In genomic region chr16:57485916-57486857, GRCh38 we compare ENCODE assay signal across 8 cellular contexts. TPM values are rescaled to one million over a fixed set of nuclear protein-coding genes. Genes with fewer than 3 reads are reported as not detected.
DNase-seq lines count a peak whose midpoint lies in the region; ATAC-seq, FAIRE-seq and TF ChIP-seq lines count a peak whose summit lies in the region.

DOK4 (minus strand) TSS chr16:57486493; CDS start chr16:57479507, 6,986 bp downstream.

- peak within 1 kb of the TSS; percentile 72 for H3K14ac ChIP-seq in neuronal stem cell (ENCODE audit: low read length)

- peak within 1 kb of the TSS; percentile 70 for H4K8ac ChIP-seq in neuronal stem cell (ENCODE audit: low read depth, low read length)

- FAIRE-seq in frontal cortex (lab: Jason Lieb, UNC) = no peak

- ATAC-seq in CD8-positive, alpha-beta T cell = peak; percentile 97
- peak; percentile 80 for ATAC-seq in GM19452 (IDR thresholded peaks at IDR 0.05; ENCODE audit: unreplicated experiment)

- H2AFZ ChIP-seq in neuronal stem cell (ENCODE audit: low read length) = peak within 1 kb of the TSS; percentile 96

- H3K27me3 Mint-ChIP-seq in CD8-positive, alpha-beta T cell (ENCODE audit: low read depth) = no peaks in the 10 kb centered on the region

- no peaks in the 10 kb centered on the region for H3K36me3 ChIP-seq in CD8-positive, alpha-beta T cell (ENCODE audit: insufficient read depth, low read length)
- H3K36me3 ChIP-seq in SJCRH30 (no peaks in the 10 kb centered on the region), neuronal stem cell (replicated peaks in 1 of 2; ENCODE audit: control insufficient read depth in 2 of 2, insufficient read depth in 2 of 2, low read length in 2 of 2) (no peaks in the 10 kb centered on the region), subcutaneous abdominal adipose tissue (ENCODE audit: control insufficient read depth in 5 of 5, insufficient read depth in 5 of 5, low read length in 5 of 5) (no peaks in the 10 kb centered on the region)

- peak within 1 kb of the TSS; percentile 73 for H3K4me2 ChIP-seq in neuronal stem cell (ENCODE audit: insufficient read depth, low read length, poor library complexity, severe bottlenecking)

- peak within 1 kb of the TSS; percentile 94 for H3K18ac ChIP-seq in neuronal stem cell (ENCODE audit: low read length)

- H2BK12ac ChIP-seq in neuronal stem cell (ENCODE audit: low read length) = peak within 1 kb of the TSS; percentile 84

- H2BK120ac ChIP-seq in neuronal stem cell (ENCODE audit: low read depth, low read length) = peak within 1 kb of the TSS; percentile 81

- H3K23ac ChIP-seq in neuronal stem cell (ENCODE audit: low read depth, low read length, poor library complexity) = peak within 1 kb of the TSS; percentile 80

- POLR2A ChIA-PET in CD8-positive, alpha-beta T cell (lab: Charles Lee) = interaction anchor here (1.0 to 2.6 kb wide), 4 partner anchors 24 to 51 kb away, joined by 3 to 16 read pairs (median 7); partner anchors contain the start of genes CCDC102A and POLR2C

- no peak within 1 kb of the TSS for H3K27ac ChIP-seq in CD8-positive, alpha-beta T cell (ENCODE audit: low read depth, low read length)
- H3K27ac ChIP-seq in HL-60 (replicated peaks) = no peak within 1 kb of the TSS
- no peak within 1 kb of the TSS for H3K27ac ChIP-seq in SJCRH30
- no peak within 1 kb of the TSS for H3K27ac ChIP-seq in neuronal stem cell (replicated peaks; ENCODE audit: low read length)
- H3K27ac ChIP-seq in subcutaneous abdominal adipose tissue (ENCODE audit: low read depth, low read length) = peak within 1 kb of the TSS; percentile 30

- peak within 1 kb of the TSS; percentile 77 for H2BK15ac ChIP-seq in neuronal stem cell (ENCODE audit: low read length)

- no peaks in the 10 kb centered on the region for H3K36me3 Mint-ChIP-seq in CD8-positive, alpha-beta T cell

- no peak within 1 kb of the TSS for H3K4ac ChIP-seq in neuronal stem cell (ENCODE audit: low read length)

- intact Hi-C loops in CD8-positive, alpha-beta T cell (cut with DNase I, micrococcal nuclease) = loop anchor here (1.0 to 2.0 kb wide), 4 partner anchors 24 to 51 kb away; partner anchors contain the start of genes CCDC102A (in 1 of the 2), CIAPIN1 (in 1 of the 2), COQ9 (in 1 of the 2) and POLR2C (in 1 of the 2)

- peaks cover 18% of the 10 kb centered on the region for H3K4me1 ChIP-seq in CD8-positive, alpha-beta T cell (ENCODE audit: insufficient read depth, low read length)
- H3K4me1 ChIP-seq in SJCRH30 = no peaks in the 10 kb centered on the region; the same call in 1 of the 2 replicates
- peaks cover 9 to 11% of the 10 kb centered on the region in 2 donors for H3K4me1 ChIP-seq in neuronal stem cell (ENCODE audit: control insufficient read depth in 2 of 2, insufficient read depth in 1 of 2, low read depth in 1 of 2, low read length in 2 of 2)
- H3K4me1 ChIP-seq in subcutaneous abdominal adipose tissue (ENCODE audit: control insufficient read depth in 5 of 5, insufficient read depth in 5 of 5, low read length in 5 of 5) = peaks cover 0 to 23% (median 19%) of the 10 kb centered on the region in 5 donors

- H2BK5ac ChIP-seq in neuronal stem cell (ENCODE audit: low read length) = no peak within 1 kb of the TSS

- H3K9ac ChIP-seq in neuronal stem cell (ENCODE audit: low read depth, low read length, poor library complexity) (peak within 1 kb of the TSS; percentile 81), subcutaneous abdominal adipose tissue (ENCODE audit: low read length in 5 of 5) (peak within 1 kb of the TSS in 3 of 5 donors; percentile 65 to 85 (median 84))

- peak within 1 kb of the TSS; percentile 86 for H3K4me3 Mint-ChIP-seq in CD8-positive, alpha-beta T cell

- TF ChIP-seq CTCF in CD8-positive, alpha-beta T cell (IDR thresholded peaks at IDR 0.05) = no peak
- no peak for TF ChIP-seq CTCF in HL-60 (IDR thresholded peaks at IDR 0.05; ENCODE audit: insufficient read depth, low read length)

- no peaks in the 10 kb centered on the region for H3K27me3 ChIP-seq in CD8-positive, alpha-beta T cell (ENCODE audit: insufficient read depth, low read length)
- no peaks in the 10 kb centered on the region for H3K27me3 ChIP-seq in HL-60 (ENCODE audit: insufficient read depth, poor library complexity, severe bottlenecking)
- H3K27me3 ChIP-seq in SJCRH30 = peaks cover 11% of the 10 kb centered on the region
- H3K27me3 ChIP-seq in neuronal stem cell (ENCODE audit: control insufficient read depth in 3 of 3, insufficient read depth in 3 of 3, low read depth in 1 of 3, low read length in 3 of 3) = peaks cover 0 to 28% (median 3%) of the 10 kb centered on the region in 3 experiments
- no peaks in the 10 kb centered on the region for H3K27me3 ChIP-seq in subcutaneous abdominal adipose tissue (ENCODE audit: control insufficient read depth in 5 of 5, insufficient read depth in 4 of 5, low read length in 5 of 5)

- peaks cover 25% of the 10 kb centered on the region for H3K4me1 Mint-ChIP-seq in CD8-positive, alpha-beta T cell (ENCODE audit: low read depth)

- DNase-seq in CD8-positive, alpha-beta T cell = peak; percentile 60 to 86 (median 74)
- DNase-seq in HL-60 (ENCODE audit: low read depth in 1 of 2, low spot score in 1 of 2) (peak in 1 of 2 experiments; percentile 61), SJCRH30 (peak; percentile 84 to 86), frontal cortex (ENCODE audit: low spot score in 2 of 2) (peak; percentile 85 to 96), neuronal stem cell (ENCODE audit: low spot score) (peak; percentile 63)
- DNase-seq in activated naive CD4-positive, alpha-beta T cell (lab: John Stamatoyannopoulos, UW) = peak; percentile 44 to 78 (median 55)

- 100% methylated on average over 1 of the region's 73 CpGs; no CpG with 5 or more reads in 1 of the 2 donors for WGBS in neuronal stem cell (ENCODE audit: extremely low coverage in 2 of 2, insufficient read length in 2 of 2, insufficient replicate concordance in 1 of 2), 2 donors

- peak within 1 kb of the TSS; percentile 69 for H3K27ac Mint-ChIP-seq in CD8-positive, alpha-beta T cell

- no peaks in the 10 kb centered on the region for H3K9me3 ChIP-seq in CD8-positive, alpha-beta T cell (ENCODE audit: low read length)
- H3K9me3 ChIP-seq in SJCRH30 (replicated peaks) (no peaks in the 10 kb centered on the region), neuronal stem cell (replicated peaks in 1 of 2; ENCODE audit: control insufficient read depth in 2 of 2, insufficient read depth in 1 of 2, low read depth in 1 of 2, low read length in 2 of 2) (peaks cover 3 to 7% of the 10 kb centered on the region in 2 donors), subcutaneous abdominal adipose tissue (ENCODE audit: control insufficient read depth in 5 of 5, low read length in 5 of 5) (no peaks in the 10 kb centered on the region)

- H3K9me3 Mint-ChIP-seq in CD8-positive, alpha-beta T cell = no peaks in the 10 kb centered on the region

- peaks cover 9% of the 10 kb centered on the region for H3K79me1 ChIP-seq in neuronal stem cell (ENCODE audit: low read depth, low read length)

- peak within 1 kb of the TSS; percentile 91 for H2AK5ac ChIP-seq in neuronal stem cell (ENCODE audit: low read depth, low read length)

- CTCF ChIA-PET in CD8-positive, alpha-beta T cell (lab: Charles Lee) = interaction anchor here (0.6 to 3.0 kb wide), 13 partner anchors 11 to 163 kb away, joined by 3 to 10 read pairs (median 5); partner anchors contain the start of genes ADGRG5, CCDC102A, CIAPIN1 and COQ9

- no peak within 1 kb of the TSS for H4K91ac ChIP-seq in neuronal stem cell (ENCODE audit: low read depth, low read length, poor library complexity)

- H3K4me3 ChIP-seq in CD8-positive, alpha-beta T cell (ENCODE audit: low read depth, low read length) = peak within 1 kb of the TSS; percentile 72
- H3K4me3 ChIP-seq in HL-60 (replicated peaks; ENCODE audit: insufficient read depth, low read length) (peak within 1 kb of the TSS; percentile 50), SJCRH30 (peak within 1 kb of the TSS; percentile 81), neuronal stem cell (ENCODE audit: low read length in 2 of 2) (peak within 1 kb of the TSS; percentile 46 to 90), subcutaneous abdominal adipose tissue (ENCODE audit: low read depth in 1 of 5, low read length in 5 of 5) (peak within 1 kb of the TSS; percentile 72 to 84 (median 79))

RNA-seq across cellular contexts. Expression of gene DOK4, which starts in this region (rescaled TPM):
- 1 to 10 TPM; 1.7 to 1.9 TPM for total RNA-seq in CD8-positive, alpha-beta T cell
- 10.4 and 13.0 TPM in 2 replicates for total RNA-seq in SJCRH30 (2014; rRNA removed; shearing (Covaris generic))
- total RNA-seq in frontal cortex = 71.7 TPM
- 17.3 TPM for polyA plus RNA-seq in neuronal stem cell (2013, experiment 1 of 2)
- 15.7 TPM for polyA plus RNA-seq in neuronal stem cell (2013, experiment 2 of 2)
